Comparison of ENCODE assay signal across 11 cellular contexts in the genomic region with DNA sequence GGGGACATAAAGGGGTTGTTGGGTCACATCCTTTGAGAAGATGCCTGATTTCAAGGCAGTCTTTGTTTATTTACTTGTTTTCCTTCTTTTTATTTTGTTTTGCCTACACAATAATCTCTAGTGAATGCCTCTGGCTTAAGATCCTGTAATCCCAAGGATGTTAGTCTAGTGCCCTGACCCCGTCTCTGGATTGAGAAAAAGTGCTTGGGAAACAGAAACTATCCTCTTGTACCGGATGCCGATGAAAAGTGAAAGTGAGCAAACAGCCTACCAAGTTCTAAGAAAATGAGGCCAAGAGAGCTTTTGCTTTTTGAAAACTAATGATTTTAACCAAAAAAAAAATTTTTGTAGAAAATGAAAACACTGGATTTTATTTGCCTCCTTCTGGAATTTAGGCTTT. TPM values are rescaled to one million over a fixed set of nuclear protein-coding genes. Genes with fewer than 3 reads are reported as not detected.
DNase-seq lines count a peak whose midpoint lies in the region; ATAC-seq and TF ChIP-seq lines count a peak whose summit lies in the region.
"Had no signal": no experiment of that assay in that cellular context is flagged by ENCODE, and none has a peak within 500 bp of the region (broad histone marks: within the 10 kb centered on the region; RNA-seq: fewer than 3 reads in every experiment).

No MANE protein-coding gene starts in this region.

- peaks cover 26% of the 10 kb centered on the region for H3K4me1 ChIP-seq in smooth muscle cell (ENCODE audit: low read depth)

- H3K4me3 Mint-ChIP-seq in activated CD4-positive, alpha-beta memory T cell treated with anti-CD3 and anti-CD28 coated beads for 36 hours, result peak overlapping the region; percentile 66

- no peaks in the 10 kb centered on the region for H3K79me2 ChIP-seq in smooth muscle cell (ENCODE audit: low read depth)

- peak overlapping the region; percentile 8 for H3K4me2 ChIP-seq in smooth muscle cell

- H4K20me1 ChIP-seq in smooth muscle cell (ENCODE audit: low read depth), result no peaks in the 10 kb centered on the region

- DNase-seq in GM03348 (ENCODE audit: low spot score), result peak; percentile 58
- DNase-seq in activated CD4-positive, alpha-beta memory T cell treated with anti-CD3 and anti-CD28 coated beads for 36 hours, result no peak
- peak; percentile 76 for DNase-seq in fibroblast of peridontal ligament (ENCODE audit: extremely low read depth)
- DNase-seq in smooth muscle cell (lab: John Stamatoyannopoulos, UW; ENCODE audit: unreplicated experiment), result no peak
- DNase-seq in NOMO-1 treated with dmso at 0.1 percent for 144 hours (lab: John Stamatoyannopoulos, UW; ENCODE audit: unreplicated experiment), result no peak
- DNase-seq in NCI-H510A (lab: John Stamatoyannopoulos, UW), result no peak
- no peak for DNase-seq in NCI-H1930 (lab: John Stamatoyannopoulos, UW)
- DNase-seq: islet precursor cell; NCI-H526; stimulated activated CD4-positive, alpha-beta T cell treated with anti-CD3 and anti-CD28 coated beads, Interleukin-4, amount 100 ng/mL, for 4 hours had no signal

- H3K27ac Mint-ChIP-seq in activated CD4-positive, alpha-beta memory T cell treated with anti-CD3 and anti-CD28 coated beads for 36 hours, result peak overlapping the region; percentile 96

- no peaks in the 10 kb centered on the region for H3K27me3 ChIP-seq in smooth muscle cell (ENCODE audit: low read depth)

- H3K36me3 ChIP-seq in smooth muscle cell (ENCODE audit: low read depth), result no peaks in the 10 kb centered on the region

- no peak for ATAC-seq in HG03378 (IDR thresholded peaks at IDR 0.05; ENCODE audit: unreplicated experiment)

- peaks cover 14% of the 10 kb centered on the region for H3K36me3 Mint-ChIP-seq in activated CD4-positive, alpha-beta memory T cell treated with anti-CD3 and anti-CD28 coated beads for 36 hours

- peaks cover 78% of the 10 kb centered on the region for H3K4me1 Mint-ChIP-seq in activated CD4-positive, alpha-beta memory T cell treated with anti-CD3 and anti-CD28 coated beads for 36 hours (ENCODE audit: low read depth)

- peaks cover 4% of the 10 kb centered on the region for H3F3A ChIP-seq in smooth muscle cell (ENCODE audit: low read depth)

- H3K4me3 ChIP-seq in smooth muscle cell, result no peak overlapping the region

- intact Hi-C loops in activated CD4-positive, alpha-beta memory T cell treated with anti-CD3 and anti-CD28 coated beads for 36 hours (cut with micrococcal nuclease), result no loop called here

- no peak overlapping the region for H3K27ac ChIP-seq in smooth muscle cell (ENCODE audit: low read depth)

- no peak for TF ChIP-seq CTCF in smooth muscle cell (IDR thresholded peaks at IDR 0.05; ENCODE audit: borderline replicate concordance, insufficient read depth, poor library complexity, severe bottlenecking)

- no peaks in the 10 kb centered on the region for H3K9me3 Mint-ChIP-seq in activated CD4-positive, alpha-beta memory T cell treated with anti-CD3 and anti-CD28 coated beads for 36 hours

- no peak overlapping the region for H2AFZ ChIP-seq in smooth muscle cell (ENCODE audit: low read depth)

- CTCF ChIA-PET in activated CD4-positive, alpha-beta memory T cell treated with anti-CD3 and anti-CD28 coated beads for 36 hours (lab: Charles Lee), result no interaction called here

- WGBS in smooth muscle cell (ENCODE audit: low lambda C conversion rate), result 60% methylated on average over 3 of the region's 3 CpGs

- H3K9me3 ChIP-seq in smooth muscle cell (replicated peaks; ENCODE audit: low read depth), result no peaks in the 10 kb centered on the region

- H3K27me3 Mint-ChIP-seq in activated CD4-positive, alpha-beta memory T cell treated with anti-CD3 and anti-CD28 coated beads for 36 hours, result peaks cover 2% of the 10 kb centered on the region

- no peak overlapping the region for H3K9ac ChIP-seq in smooth muscle cell (ENCODE audit: low read depth)

- POLR2A ChIA-PET in activated CD4-positive, alpha-beta memory T cell treated with anti-CD3 and anti-CD28 coated beads for 36 hours (lab: Charles Lee), result interaction anchor here (1.0 to 5.5 kb wide), 4 partner anchors 8 to 16 kb away, joined by 3 to 30 read pairs (median 6); no protein-coding TSS in a partner anchor

RNA-seq across cellular contexts. Expression of a gene that starts 42.1 kb away (rescaled TPM):
- not detected for total RNA-seq in activated CD4-positive, alpha-beta memory T cell treated with anti-CD3 and anti-CD28 coated beads for 36 hours
- total RNA-seq in smooth muscle cell, result not detected in 2 replicates
- polyA plus RNA-seq in smooth muscle cell, result not detected in 2 replicates

Comparison
In these comparisons a context has a peak if more than half of its experiments do, and no peak if none do; other contexts are left out.
1. DNase-seq: peak in GM03348 (single experiment) and fibroblast of peridontal ligament (single experiment); none in activated CD4-positive, alpha-beta memory T cell treated with anti-CD3 and anti-CD28 coated beads for 36 hours (single experiment), smooth muscle cell (single experiment), NOMO-1 treated with dmso at 0.1 percent for 144 hours (single experiment), NCI-H510A (single experiment) and NCI-H1930 (0 of 2).